8 cellular contexts compared by ENCODE assay signal in the genomic region with DNA sequence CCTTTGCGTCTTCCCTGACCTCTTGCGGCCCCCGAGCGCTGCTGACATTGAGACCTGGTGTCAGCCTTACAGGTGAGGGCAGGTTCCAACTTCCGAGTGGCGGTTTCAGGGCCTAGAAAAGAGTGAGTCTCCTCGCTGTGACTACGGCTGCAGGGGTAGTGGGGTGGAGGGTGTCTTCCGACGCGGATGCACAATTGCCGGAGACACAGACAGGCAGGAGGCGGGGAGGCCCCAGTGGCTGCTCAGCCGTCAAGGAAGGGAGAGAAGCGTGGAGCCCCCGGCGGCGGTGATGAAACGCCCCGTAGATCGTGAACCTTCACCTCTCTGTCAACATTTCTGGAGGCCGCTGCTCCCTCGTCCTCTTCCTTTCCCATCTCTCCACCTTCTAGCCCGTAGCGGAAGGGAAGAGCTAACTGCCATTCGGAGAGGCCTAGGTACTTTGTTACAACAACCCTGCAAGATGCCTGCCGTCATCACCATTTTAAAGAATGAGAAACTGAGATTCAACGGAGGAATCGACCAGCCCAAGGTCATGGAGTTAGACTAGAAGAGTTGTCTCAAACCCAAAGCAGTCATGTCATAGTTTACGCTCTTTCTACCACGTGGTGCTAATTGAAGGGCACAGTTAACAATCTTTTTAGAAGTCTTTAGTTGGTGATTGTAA. TPM values are rescaled to one million over a fixed set of nuclear protein-coding genes. Genes with fewer than 3 reads are reported as not detected.
A peak's percentile ranks its signal among the peaks of the same experiment; 100 is the strongest.
DNase-seq lines count a peak whose midpoint lies in the region; ATAC-seq and TF ChIP-seq lines count a peak whose summit lies in the region.

No MANE protein-coding gene starts in this region.

- H3K27me3 ChIP-seq in ovary: no peaks in the 10 kb centered on the region

- TF ChIP-seq POLR2A in ovary (IDR thresholded peaks at IDR 0.05): no peak

- H3K4me3 ChIP-seq in ovary: peak overlapping the region; percentile 80

- POLR2A ChIA-PET in RWPE1 (lab: Yijun Ruan, JAX; ENCODE audit: low non-redundant PET): no interaction called here

- peak; percentile 31 for DNase-seq in stimulated activated CD4-positive, alpha-beta T cell treated with anti-CD3 and anti-CD28 coated beads, Interleukin-2, amount 100 ng/mL, for 4 hours (ENCODE audit: low read depth)
- DNase-seq in stimulated activated CD4-positive, alpha-beta T cell treated with anti-CD3 and anti-CD28 coated beads, Interleukin-15, amount 100 ng/mL, for 24 hours: no peak
- DNase-seq in RWPE1 (ENCODE audit: low spot score) (no peak), ovary (peak in 1 of 5 donors; percentile 40), T-helper 9 cell (no peak), glomerular visceral epithelial cell (ENCODE audit: extremely low spot score) (no peak)

- H3K27ac ChIP-seq in RWPE1 (peak overlapping the region; percentile 95), ovary (peak overlapping the region; percentile 89 to 97)

- 2% methylated on average over 31 of the region's 31 CpGs for WGBS in ovary, 3 donors

- peaks cover 3% of the 10 kb centered on the region for H3K4me1 ChIP-seq in ovary (ENCODE audit: insufficient read depth)

- CTCF ChIA-PET in RWPE1 (lab: Yijun Ruan, JAX): interaction anchor here (0.7 kb wide), 1 partner anchor 54 kb away, joined by 3 read pairs; no protein-coding TSS in a partner anchor

- ATAC-seq in HG02870 (IDR thresholded peaks at IDR 0.05; ENCODE audit: unreplicated experiment) (peak; percentile 24), esophagus mucosa (peak; percentile 33)

- no peak for TF ChIP-seq EP300 in ovary (IDR thresholded peaks at IDR 0.05)

- H3K9me3 ChIP-seq in ovary: no peaks in the 10 kb centered on the region

- intact Hi-C loops in ovary (cut with DNase I): no loop called here

- no peaks in the 10 kb centered on the region for H3K36me3 ChIP-seq in ovary

- TF ChIP-seq CTCF in RWPE1 (conservative IDR thresholded peaks at IDR 0.05; ENCODE audit: low read depth): no peak
- peak in 1 of 3 donors; percentile 1 for TF ChIP-seq CTCF in ovary (IDR thresholded peaks at IDR 0.05)

RNA-seq across cellular contexts. Expression of a gene that starts 0.5 kb away (rescaled TPM):
- total RNA-seq in esophagus mucosa (40.2 TPM), ovary (10 to 100 TPM; 32.5 to 47.0 (median 39.0) TPM)
- polyA plus RNA-seq in ovary: 10 to 100 TPM; 26.4 to 35.0 TPM

RNA-seq across cellular contexts. Expression of a gene that starts 9.8 kb away (rescaled TPM):
- 7.9 TPM for total RNA-seq in esophagus mucosa
- 10 to 100 TPM in 6 of 7 donors, 1 to 10 TPM in 1; 7.6 to 29.5 (median 19.5) TPM for total RNA-seq in ovary
- 1 to 10 TPM; 1.3 to 9.7 TPM for polyA plus RNA-seq in ovary

RNA-seq across cellular contexts. Expression of a gene that starts 48.3 kb away (rescaled TPM):
- total RNA-seq in esophagus mucosa (35.2 TPM), ovary (10 to 100 TPM; 41.7 to 72.7 (median 51.5) TPM)
- 10 to 100 TPM; 15.0 to 56.5 TPM for polyA plus RNA-seq in ovary

RNA-seq across cellular contexts. Expression of a gene that starts 50.0 kb away (rescaled TPM):
- total RNA-seq in esophagus mucosa: 46.6 TPM
- 10 to 100 TPM; 25.0 to 40.5 (median 31.6) TPM for total RNA-seq in ovary
- polyA plus RNA-seq in ovary: 10 to 100 TPM; 29.5 to 73.3 TPM

RNA-seq across cellular contexts. Expression of a gene that starts 54.5 kb away (rescaled TPM):
- 16.6 TPM for total RNA-seq in esophagus mucosa
- 10 to 100 TPM; 19.8 to 49.5 (median 43.5) TPM for total RNA-seq in ovary
- 10 to 100 TPM in 1 of 2 donors, 1 to 10 TPM in 1; 2.4 to 47.6 TPM for polyA plus RNA-seq in ovary
